ENCODE assay signal across 8 cellular contexts in genomic region chr2:219433666-219434467, GRCh38. TPM values are rescaled to one million over a fixed set of nuclear protein-coding genes. Genes with fewer than 3 reads are reported as not detected.
A peak's percentile ranks its signal among the peaks of the same experiment; 100 is the strongest.
DNase-seq lines count a peak whose midpoint lies in the region; ATAC-seq and TF ChIP-seq lines count a peak whose summit lies in the region.

No MANE protein-coding gene starts in this region.

- TF ChIP-seq CTCF in gastroesophageal sphincter (IDR thresholded peaks at IDR 0.05), result peak in 3 of 4 experiments; percentile 74 to 85 (median 84)

- peak; percentile 79 for TF ChIP-seq EP300 in gastroesophageal sphincter (IDR thresholded peaks at IDR 0.05)

- 20 to 42% methylated on average over 1 to 14 of the region's 16 CpGs for WGBS in gastroesophageal sphincter (ENCODE audit: low coverage in 1 of 2), 2 donors

- TF ChIP-seq POLR2A in gastroesophageal sphincter (IDR thresholded peaks at IDR 0.05), result peak; percentile 65 to 69

- peak overlapping the region; percentile 38 to 58 for H3K4me3 ChIP-seq in gastroesophageal sphincter

- H3K27ac ChIP-seq in gastroesophageal sphincter, result peak overlapping the region; percentile 93 to 99 (median 98)

- H3K4me1 ChIP-seq in gastroesophageal sphincter, result peaks cover 7 to 76% (median 31%) of the 10 kb centered on the region in 3 donors

- no peaks in the 10 kb centered on the region for H3K9me3 ChIP-seq in gastroesophageal sphincter

- peak; percentile 42 for DNase-seq in AG08395 (ENCODE audit: low spot score)
- DNase-seq in H4 (ENCODE audit: low spot score), result peak; percentile 39
- DNase-seq in stimulated activated CD4-positive, alpha-beta T cell treated with anti-CD3 and anti-CD28 coated beads, Interleukin-1b, Interleukin-23, amount 100 ng/mL, for 48 hours, result peak; percentile 39
- no peak for DNase-seq in NCI-H345 (lab: John Stamatoyannopoulos, UW)
- DNase-seq in ureter (ENCODE audit: low spot score), result no peak

- peak; percentile 46 for ATAC-seq in SK-N-SH treated with all-trans-retinoic acid at 6 μM for 48 hours
- peak; percentile 83 for ATAC-seq in gastroesophageal sphincter
- no peak for ATAC-seq in GM18517 (IDR thresholded peaks at IDR 0.05; ENCODE audit: unreplicated experiment)

- H3K27me3 ChIP-seq in gastroesophageal sphincter, result peaks cover 16% of the 10 kb centered on the region

- no peaks in the 10 kb centered on the region for H3K36me3 ChIP-seq in gastroesophageal sphincter

TF ChIP-seq in SK-N-SH treated with all-trans-retinoic acid at 6 μM for 48 hours, 23 proteins besides CTCF, POLR2A, EP300 and RAD21:
- TF ChIP-seq ZFP3 (CRISPR knock-in tag; IDR thresholded peaks at IDR 0.05) (no peak), PATZ1 (CRISPR knock-in tag; IDR thresholded peaks at IDR 0.05; ENCODE audit: borderline replicate concordance) (no peak)
TF ChIP-seq in SK-N-SH treated with all-trans-retinoic acid at 6 μM for 48 hours: peak in this region for 0.

RNA-seq across cellular contexts. Expression of gene SPEG, which starts 0.8 kb away (rescaled TPM):
- 2.5 and 3.7 TPM in 2 replicates for total RNA-seq in H4 (2014; rRNA removed; shearing (Covaris generic))
- total RNA-seq in gastroesophageal sphincter (100 to 1,000 TPM in 3 of 4 donors, 10 to 100 TPM in 1; 90.2 to 307 (median 214) TPM), ureter (76.6 TPM)

RNA-seq across cellular contexts. Expression of gene DES, which starts 15.7 kb away (rescaled TPM):
- total RNA-seq in H4 (2014; rRNA removed; shearing (Covaris generic)), result 0.68 and 1.2 TPM in 2 replicates
- total RNA-seq in gastroesophageal sphincter (over 10,000 TPM; 10,852 to 31,720 (median 15,007) TPM), ureter (1,211 TPM)

RNA-seq across cellular contexts. Expression of gene DNPEP, which starts 46.2 kb away (rescaled TPM):
- 79.9 and 87.7 TPM in 2 replicates for total RNA-seq in H4 (2014; rRNA removed; shearing (Covaris generic))
- 10 to 100 TPM; 37.8 to 76.9 (median 59.2) TPM for total RNA-seq in gastroesophageal sphincter
- 86.6 TPM for total RNA-seq in ureter

Comparison
In these comparisons a context has a peak if more than half of its experiments do, and no peak if none do; other contexts are left out.
1. DNase-seq: peak in AG08395 (single experiment), H4 (single experiment) and stimulated activated CD4-positive, alpha-beta T cell treated with anti-CD3 and anti-CD28 coated beads, Interleukin-1b, Interleukin-23, amount 100 ng/mL, for 48 hours (single experiment); none in NCI-H345 (single experiment) and ureter (single experiment).
2. RNA of gene SPEG, which starts 0.8 kb away (total RNA-seq): 90.2 to 307 TPM in gastroesophageal sphincter and 76.6 TPM in ureter (single experiment); 2.5 to 3.7 TPM in H4; every median in the first group is over 10 times any median in the second.
3. RNA of gene DES, which starts 15.7 kb away (total RNA-seq): 10,852 to 31,720 TPM in gastroesophageal sphincter and 1,211 TPM in ureter (single experiment); 0.68 to 1.2 TPM in H4; every median in the first group is over 100 times any median in the second.